In genomic region chr20:49181265-49181877, GRCh38 we compare ENCODE assay signal across 28 cellular contexts. TPM values are rescaled to one million over a fixed set of nuclear protein-coding genes. Genes with fewer than 3 reads are reported as not detected.
DNase-seq lines count a peak whose midpoint lies in the region; ATAC-seq and TF ChIP-seq lines count a peak whose summit lies in the region.
"Had no signal": no experiment of that assay in that cellular context is flagged by ENCODE, and none has a peak within 500 bp of the region (broad histone marks: within the 10 kb centered on the region; RNA-seq: fewer than 3 reads in every experiment).

No MANE protein-coding gene starts in this region.

- no peak for TF ChIP-seq CTCF in PC-3 (conservative IDR thresholded peaks at IDR 0.05; ENCODE audit: low read depth, low read length)
- no peak for TF ChIP-seq CTCF in neutrophil (IDR thresholded peaks at IDR 0.05)
- no peak for TF ChIP-seq CTCF in SK-N-SH (IDR thresholded peaks at IDR 0.05)

- H3K27ac ChIP-seq in PC-3 (ENCODE audit: low read length) = no peak overlapping the region
- H3K27ac ChIP-seq in neutrophil = peak overlapping the region; percentile 71
- no peak overlapping the region for H3K27ac ChIP-seq in SK-N-SH (ENCODE audit: low read depth in 2 of 2, low read length in 1 of 2)
- H3K27ac ChIP-seq: colonic mucosa, foreskin keratinocyte, lower lobe of right lung, uterus had no signal

- H3K27me3 ChIP-seq in PC-3 (ENCODE audit: low read length) = no peaks in the 10 kb centered on the region
- H3K27me3 ChIP-seq in endocrine pancreas (ENCODE audit: control insufficient read depth, insufficient read depth, low read length) = no peaks in the 10 kb centered on the region
- no peaks in the 10 kb centered on the region for H3K27me3 ChIP-seq in neutrophil
- no peaks in the 10 kb centered on the region for H3K27me3 ChIP-seq in SK-N-SH (ENCODE audit: insufficient read depth)
- H3K27me3 ChIP-seq: colonic mucosa, foreskin keratinocyte, heart left ventricle, uterus had no signal

- no peak overlapping the region for H2AFZ ChIP-seq in PC-3 (ENCODE audit: low read length)
- no peak overlapping the region for H2AFZ ChIP-seq in SK-N-SH (ENCODE audit: low read depth)

- DNase-seq in NCI-H82 (lab: John Stamatoyannopoulos, UW) (peak; percentile 54), NCI-H82 treated with DMSO at 0.1 percent for 48 hours (lab: John Stamatoyannopoulos, UW; ENCODE audit: unreplicated experiment) (no peak), PC-3 (no peak), SHP77 (lab: John Stamatoyannopoulos, UW) (no peak), putamen (ENCODE audit: low spot score) (no peak), SK-N-SH (no peak)
- DNase-seq: 8988T; activated CD8-positive, alpha-beta memory T cell treated with anti-CD3 and anti-CD28 coated beads for 24 hours; activated naive CD4-positive, alpha-beta T cell treated with Interleukin-2 at 50 U/mL for 16 hours; activated T-cell treated with anti-CD3 and anti-CD28 coated beads, Interleukin-2, amount 50 U/mL, for 1 hour; colonic mucosa; DMS53; effector memory CD8-positive, alpha-beta T cell; foreskin keratinocyte; GOT3; heart left ventricle; lower lobe of right lung; mucosa of descending colon; NCI-H1105; NCI-H2029; RPMI8226; stimulated activated CD4-positive, alpha-beta T cell treated with anti-CD3 and anti-CD28 coated beads, Interleukin-15, amount 100 ng/mL, for 24 hours; stimulated activated naive CD4-positive, alpha-beta T cell; T-helper 17 cell; uterus had no signal

- TF ChIP-seq RAD21 in SK-N-SH (IDR thresholded peaks at IDR 0.05; ENCODE audit: low read length) = no peak

- no peaks in the 10 kb centered on the region for H3K9me3 ChIP-seq in PC-3 (ENCODE audit: low read length)
- H3K9me3 ChIP-seq in endocrine pancreas (ENCODE audit: control insufficient read depth, low read length) = no peaks in the 10 kb centered on the region
- no peaks in the 10 kb centered on the region for H3K9me3 ChIP-seq in neutrophil
- no peaks in the 10 kb centered on the region for H3K9me3 ChIP-seq in SK-N-SH
- H3K9me3 ChIP-seq: colonic mucosa, heart left ventricle, lower lobe of right lung, mucosa of descending colon, uterus had no signal

- H3K79me2 ChIP-seq in PC-3 (ENCODE audit: low read length) (peaks cover 100% of the 10 kb centered on the region), SK-N-SH (ENCODE audit: insufficient read depth) (peaks cover 100% of the 10 kb centered on the region)

- peaks cover 7% of the 10 kb centered on the region for H3K36me3 ChIP-seq in PC-3 (ENCODE audit: low read depth, low read length)
- H3K36me3 ChIP-seq in endocrine pancreas (ENCODE audit: control insufficient read depth, insufficient read depth, low read length) = peaks cover 2% of the 10 kb centered on the region
- peaks cover 4% of the 10 kb centered on the region for H3K36me3 ChIP-seq in neutrophil
- peaks cover 3 to 24% of the 10 kb centered on the region in 2 experiments for H3K36me3 ChIP-seq in SK-N-SH (replicated peaks in 1 of 2; ENCODE audit: control insufficient read depth in 1 of 2, insufficient read depth in 2 of 2, low read length in 1 of 2)
- H3K36me3 ChIP-seq: colonic mucosa, uterus had no signal

- no peaks in the 10 kb centered on the region for H3K9me2 ChIP-seq in PC-3 (replicated peaks; ENCODE audit: low read length)
- H3K9me2 ChIP-seq in SK-N-SH = no peaks in the 10 kb centered on the region

- H3K9ac ChIP-seq in PC-3 (ENCODE audit: low read length) (no peak overlapping the region), endocrine pancreas (ENCODE audit: control insufficient read depth, insufficient read depth, low read length) (no peak overlapping the region), SK-N-SH (no peak overlapping the region)

- POLR2A ChIA-PET in PC-3 (lab: Charles Lee; ENCODE audit: unreplicated experiment) = no interaction called here
- POLR2A ChIA-PET in SK-N-SH (lab: Yijun Ruan, JAX) = no interaction called here

- no peak for TF ChIP-seq EP300 in SK-N-SH (IDR thresholded peaks at IDR 0.05; ENCODE audit: borderline replicate concordance in 1 of 2, low read depth in 1 of 2, low read length in 1 of 2)

- BruUV-seq in PC-3 (replicated peaks; lab: Mats Ljungman, UMichigan) = no TSS peak

- H3K4me2 ChIP-seq in PC-3 (ENCODE audit: low read length) (no peak overlapping the region), SK-N-SH (no peak overlapping the region)

- intact Hi-C loops in PC-3 (cut with micrococcal nuclease) = no loop called here

- peaks cover 44% of the 10 kb centered on the region for H3K4me1 ChIP-seq in PC-3 (ENCODE audit: insufficient read depth, low read length)
- peaks cover 31% of the 10 kb centered on the region for H3K4me1 ChIP-seq in endocrine pancreas (ENCODE audit: control insufficient read depth, insufficient read depth, low read length)
- H3K4me1 ChIP-seq in neutrophil (ENCODE audit: control insufficient read depth in 1 of 2, insufficient read depth in 1 of 2, low read depth in 1 of 2, low read length in 1 of 2) = peaks cover 28 to 45% of the 10 kb centered on the region in 2 experiments
- H3K4me1 ChIP-seq in SK-N-SH (ENCODE audit: control insufficient read depth in 1 of 2, insufficient read depth in 2 of 2, low read depth in 1 of 2, low read length in 1 of 2) = peaks cover 2 to 7% of the 10 kb centered on the region in 2 experiments; a peak in 3 of 4 replicates

- WGBS in SK-N-SH (ENCODE audit: low lambda C conversion rate) = 94% methylated on average over 8 of the region's 8 CpGs

- H3F3A ChIP-seq in PC-3 (ENCODE audit: low read length, unreplicated experiment) = peaks cover 7% of the 10 kb centered on the region
- H3F3A ChIP-seq in SK-N-SH (replicated peaks; ENCODE audit: insufficient read depth) = no peaks in the 10 kb centered on the region

- H3K4me3 ChIP-seq in PC-3 (ENCODE audit: low read length) (no peak overlapping the region), endocrine pancreas (ENCODE audit: control insufficient read depth, insufficient read depth, low read length) (peak overlapping the region; percentile 36), neutrophil (ENCODE audit: low read depth in 1 of 2, low read length in 1 of 2) (no peak overlapping the region), SK-N-SH (ENCODE audit: low read depth in 2 of 2, low read length in 1 of 2) (no peak overlapping the region)
- H3K4me3 ChIP-seq: colonic mucosa, heart left ventricle, lower lobe of right lung, mucosa of descending colon, uterus had no signal

- ATAC-seq in PC-3 = peak; percentile 19; the same call in 1 of the 2 replicates
- ATAC-seq: effector memory CD8-positive, alpha-beta T cell; esophagus mucosa; foreskin keratinocyte; heart left ventricle; lower lobe of right lung; mucosa of descending colon; T-helper 17 cell had no signal

- CTCF ChIA-PET in PC-3 (lab: Charles Lee) (interaction anchor here (0.6 kb wide), 2 partner anchors 36 to 38 kb away, joined by 4 to 6 read pairs; partner anchors contain the start of gene DDX27), SK-N-SH (lab: Yijun Ruan, JAX) (interaction anchor here (1.2 to 4.0 kb wide), 3 partner anchors 14 to 47 kb away, joined by 3 to 21 read pairs (median 17); no protein-coding TSS in a partner anchor)

- H4K20me1 ChIP-seq in PC-3 (ENCODE audit: low read length) (peaks cover 38% of the 10 kb centered on the region), SK-N-SH (ENCODE audit: insufficient read depth) (peaks cover 85% of the 10 kb centered on the region)

TF ChIP-seq in SK-N-SH, 30 proteins besides CTCF, POLR2A, EP300 and RAD21 (continues in another document):
- TF ChIP-seq MEF2A (IDR thresholded peaks at IDR 0.05; ENCODE audit: borderline replicate concordance, low read depth) = no peak
- TF ChIP-seq FOSL2 (IDR thresholded peaks at IDR 0.05; ENCODE audit: borderline replicate concordance, low read depth) = no peak
- TF ChIP-seq, protein P1, sequence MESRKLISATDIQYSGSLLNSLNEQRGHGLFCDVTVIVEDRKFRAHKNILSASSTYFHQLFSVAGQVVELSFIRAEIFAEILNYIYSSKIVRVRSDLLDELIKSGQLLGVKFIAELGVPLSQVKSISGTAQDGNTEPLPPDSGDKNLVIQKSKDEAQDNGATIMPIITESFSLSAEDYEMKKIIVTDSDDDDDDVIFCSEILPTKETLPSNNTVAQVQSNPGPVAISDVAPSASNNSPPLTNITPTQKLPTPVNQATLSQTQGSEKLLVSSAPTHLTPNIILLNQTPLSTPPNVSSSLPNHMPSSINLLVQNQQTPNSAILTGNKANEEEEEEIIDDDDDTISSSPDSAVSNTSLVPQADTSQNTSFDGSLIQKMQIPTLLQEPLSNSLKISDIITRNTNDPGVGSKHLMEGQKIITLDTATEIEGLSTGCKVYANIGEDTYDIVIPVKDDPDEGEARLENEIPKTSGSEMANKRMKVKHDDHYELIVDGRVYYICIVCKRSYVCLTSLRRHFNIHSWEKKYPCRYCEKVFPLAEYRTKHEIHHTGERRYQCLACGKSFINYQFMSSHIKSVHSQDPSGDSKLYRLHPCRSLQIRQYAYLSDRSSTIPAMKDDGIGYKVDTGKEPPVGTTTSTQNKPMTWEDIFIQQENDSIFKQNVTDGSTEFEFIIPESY (IDR thresholded peaks at IDR 0.05; ENCODE audit: borderline replicate concordance, low read depth) = no peak
- no peak for TF ChIP-seq SIN3A (IDR thresholded peaks at IDR 0.05; ENCODE audit: borderline replicate concordance, low read depth, low read length)
- no peak for TF ChIP-seq IRF3 (IDR thresholded peaks at IDR 0.05; ENCODE audit: low read depth, low read length)
- TF ChIP-seq SMC3 (IDR thresholded peaks at IDR 0.05; ENCODE audit: low read depth, low read length) = no peak
- no peak for TF ChIP-seq FOXJ3 (CRISPR knock-in tag; IDR thresholded peaks at IDR 0.05)

RNA-seq across cellular contexts. Expression of gene STAU1, which starts 6.8 kb away (rescaled TPM):
- total RNA-seq in PC-3 (2014; rRNA removed) = 87.8 and 111 TPM in 2 replicates
- 45.2 and 48.2 TPM in 2 replicates for polyA plus RNA-seq in SK-N-SH (2012; rRNA removed)
- polyA plus RNA-seq in SK-N-SH (2012; cell fraction: cytosol; rRNA removed) = 53.4 and 58.2 TPM in 2 replicates
- 28.8 and 37.1 TPM in 2 replicates for polyA plus RNA-seq in SK-N-SH (2012; cell fraction: nucleus; rRNA removed)

RNA-seq across cellular contexts. Expression of gene DDX27, which starts 37.8 kb away (rescaled TPM):
- 80.8 and 97.3 TPM in 2 replicates for total RNA-seq in PC-3 (2014; rRNA removed)
- polyA plus RNA-seq in SK-N-SH (2012; rRNA removed) = 51.9 and 52.4 TPM in 2 replicates
- polyA plus RNA-seq in SK-N-SH (2012; cell fraction: cytosol; rRNA removed) = 41.9 and 42.7 TPM in 2 replicates
- polyA plus RNA-seq in SK-N-SH (2012; cell fraction: nucleus; rRNA removed) = 69.0 and 76.6 TPM in 2 replicates
